Comparison of ENCODE assay signal across 1 cellular context in genomic region chr19:1409204-1410005, GRCh38.
TF ChIP-seq lines count a peak whose summit lies in the region.

No MANE protein-coding gene starts in this region.

TF ChIP-seq in endothelial cell of umbilical vein, 7 proteins besides CTCF, POLR2A, EP300 and RAD21:
- no peak for TF ChIP-seq EZH2 (IDR thresholded peaks at IDR 0.05; ENCODE audit: borderline replicate concordance, low read depth, low read length, severe bottlenecking)
- TF ChIP-seq POLR2AphosphoS5 (IDR thresholded peaks at IDR 0.05; ENCODE audit: insufficient read depth, low read depth, low read length) = no peak
- no peak for TF ChIP-seq JUN (IDR thresholded peaks at IDR 0.05; ENCODE audit: borderline replicate concordance, insufficient read depth, insufficient read length, low read depth)
- no peak for TF ChIP-seq GATA2 (IDR thresholded peaks at IDR 0.05; ENCODE audit: insufficient read depth, insufficient read length, low read depth, low read length)
- no peak for TF ChIP-seq MAX (IDR thresholded peaks at IDR 0.05; ENCODE audit: insufficient read depth, insufficient read length)
- TF ChIP-seq MYC (IDR thresholded peaks at IDR 0.05; ENCODE audit: low read depth, low read length) = no peak
- TF ChIP-seq FOS (IDR thresholded peaks at IDR 0.05; ENCODE audit: borderline replicate concordance, insufficient read depth, low read length) = no peak
